ENCODE assay signal across 1 cellular context in genomic region chr7:129777993-129778769, GRCh38.
A peak's percentile ranks its signal among the peaks of the same experiment; 100 is the strongest.
TF ChIP-seq lines count a peak whose summit lies in the region.

No MANE protein-coding gene starts in this region.

TF ChIP-seq in H1, 55 proteins besides CTCF, POLR2A, EP300 and RAD21 (continued from another document):
- TF ChIP-seq CHD7 (IDR thresholded peaks at IDR 0.05; ENCODE audit: insufficient replicate concordance, low read length) (no peak), USF2 (IDR thresholded peaks at IDR 0.05; ENCODE audit: low read length) (no peak), CTBP2 (IDR thresholded peaks at IDR 0.05; ENCODE audit: borderline replicate concordance, insufficient read depth, insufficient read length, low read length) (peak; percentile 41), RNF2 (IDR thresholded peaks at IDR 0.05; ENCODE audit: borderline replicate concordance, low read depth, low read length, missing control alignments, poor library complexity, severe bottlenecking) (peak; percentile 94), EZH2 (IDR thresholded peaks at IDR 0.05; ENCODE audit: low read depth, low read length, severe bottlenecking) (peak; percentile 87), RBBP5 (IDR thresholded peaks at IDR 0.05; ENCODE audit: borderline replicate concordance, low read depth, low read length) (0 out of 2 replicates have a peak, but pooled peaks have one; percentile 25), CBX5 (IDR thresholded peaks at IDR 0.05; ENCODE audit: low read depth, low read length) (no peak), CHD2 (IDR thresholded peaks at IDR 0.05; ENCODE audit: low read length) (no peak), RFX5 (IDR thresholded peaks at IDR 0.05; ENCODE audit: borderline replicate concordance, low read depth, low read length) (no peak), ASH2L (IDR thresholded peaks at IDR 0.05; ENCODE audit: low read length) (peak; percentile 7), KDM1A (IDR thresholded peaks at IDR 0.05; ENCODE audit: borderline replicate concordance, low read length) (0 out of 2 replicates have a peak, but pooled peaks have one; percentile 1), TAF1 (IDR thresholded peaks at IDR 0.05; ENCODE audit: low read depth, low read length) (no peak)
- TF ChIP-seq, protein P1, sequence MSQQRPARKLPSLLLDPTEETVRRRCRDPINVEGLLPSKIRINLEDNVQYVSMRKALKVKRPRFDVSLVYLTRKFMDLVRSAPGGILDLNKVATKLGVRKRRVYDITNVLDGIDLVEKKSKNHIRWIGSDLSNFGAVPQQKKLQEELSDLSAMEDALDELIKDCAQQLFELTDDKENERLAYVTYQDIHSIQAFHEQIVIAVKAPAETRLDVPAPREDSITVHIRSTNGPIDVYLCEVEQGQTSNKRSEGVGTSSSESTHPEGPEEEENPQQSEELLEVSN (IDR thresholded peaks at IDR 0.05) = 0 out of 2 replicates have a peak, but pooled peaks have one; percentile 24
TF ChIP-seq in H1: peak in this region for 8.
